In the genomic region with DNA sequence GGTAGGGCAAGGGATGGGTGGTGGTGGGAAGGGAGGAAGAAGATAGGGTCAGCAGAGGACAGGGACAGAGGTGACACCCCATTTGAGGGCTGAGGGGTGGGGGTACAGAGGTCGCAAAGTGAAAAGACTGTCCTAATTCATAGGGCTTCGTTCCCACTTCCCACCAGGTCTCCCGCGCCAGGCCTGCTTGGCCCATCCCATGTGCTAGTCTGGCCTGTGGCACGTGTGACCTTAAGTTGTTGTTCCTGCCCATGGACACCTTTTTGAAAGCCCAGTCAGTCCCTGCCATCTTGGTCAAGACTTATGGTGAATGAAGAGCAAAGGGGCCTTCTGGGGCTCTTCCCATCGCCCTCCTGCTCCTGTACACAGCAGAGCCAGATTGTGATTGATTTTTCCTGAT, we compare ENCODE assay signal across 19 cellular contexts. TPM values are rescaled to one million over a fixed set of nuclear protein-coding genes. Genes with fewer than 3 reads are reported as not detected.
DNase-seq lines count a peak whose midpoint lies in the region; ATAC-seq, FAIRE-seq and TF ChIP-seq lines count a peak whose summit lies in the region.
"Had no signal": no experiment of that assay in that cellular context is flagged by ENCODE, and none has a peak within 500 bp of the region (broad histone marks: within the 10 kb centered on the region; RNA-seq: fewer than 3 reads in every experiment).

No MANE protein-coding gene starts in this region.

- DNase-seq in HepG2 (ENCODE audit: low spot score) (no peak), right lobe of liver (no peak), chondrocyte (ENCODE audit: low spot score) (no peak), trophoblast cell (no peak), suprapubic skin (ENCODE audit: low spot score in 2 of 2) (no peak), DMS79 (lab: John Stamatoyannopoulos, UW) (no peak)
- DNase-seq: 8988T; CD4-positive, alpha-beta memory T cell; DMS153; DMS79 treated with DMSO at 0.1 percent for 48 hours; GF-D8; HFFc6 had no signal

- TF ChIP-seq RAD21 in HepG2 (CRISPR knock-in tag; IDR thresholded peaks at IDR 0.05): no peak

- no peak overlapping the region for H3K23ac ChIP-seq in trophoblast cell (ENCODE audit: low read length)

- H2AK5ac ChIP-seq in trophoblast cell (ENCODE audit: low read length): no peak overlapping the region

- H4K8ac ChIP-seq in trophoblast cell (ENCODE audit: low read depth, low read length): no peak overlapping the region

- WGBS in HepG2 (ENCODE audit: low lambda C conversion rate): 33% methylated on average over 6 of the region's 6 CpGs
- 75% methylated on average over 6 of the region's 6 CpGs for WGBS in right lobe of liver (ENCODE audit: insufficient coverage, low coverage, low lambda C conversion rate, missing lambda C conversion rate)
- no CpG with 5 or more reads among the region's 6 CpGs for WGBS in trophoblast cell (ENCODE audit: extremely low coverage, insufficient coverage, insufficient read length)
- WGBS in suprapubic skin: 91% methylated on average over 6 of the region's 6 CpGs

- TF ChIP-seq POLR2A in HepG2 (IDR thresholded peaks at IDR 0.05; ENCODE audit: insufficient read depth in 1 of 2, low read depth in 2 of 2, low read length in 2 of 2): no peak
- no peak for TF ChIP-seq POLR2A in right lobe of liver (IDR thresholded peaks at IDR 0.05)
- no peak for TF ChIP-seq POLR2A in suprapubic skin (IDR thresholded peaks at IDR 0.05)

- H2BK12ac ChIP-seq in trophoblast cell (ENCODE audit: low read length): no peak overlapping the region

- FAIRE-seq in HepG2 (lab: Jason Lieb, UNC): no peak
- FAIRE-seq: H54 had no signal

- no peak overlapping the region for H3K4me3 Mint-ChIP-seq in chondrocyte (ENCODE audit: unreplicated experiment)
- H3K4me3 Mint-ChIP-seq: CD14-positive monocyte; CD4-positive, alpha-beta memory T cell; HFFc6 had no signal

- POLR2A ChIA-PET in HepG2 (lab: Yijun Ruan, JAX): no interaction called here

- peaks cover 30% of the 10 kb centered on the region for H3K4me1 Mint-ChIP-seq in chondrocyte (ENCODE audit: low read depth)
- H3K4me1 Mint-ChIP-seq: CD14-positive monocyte had no signal

- no peak for ATAC-seq in HepG2
- no peak for ATAC-seq in right lobe of liver
- no peak for ATAC-seq in GM18517 (IDR thresholded peaks at IDR 0.05; ENCODE audit: unreplicated experiment)
- ATAC-seq: HCT116 had no signal

- H4K91ac ChIP-seq in trophoblast cell (ENCODE audit: low read depth, low read length): no peak overlapping the region

- no peaks in the 10 kb centered on the region for H3K9me3 Mint-ChIP-seq in chondrocyte (ENCODE audit: low read depth)
- H3K9me3 Mint-ChIP-seq: CD14-positive monocyte, HFFc6, IgD-negative memory B cell had no signal

- H3K4me3 ChIP-seq in HepG2 (replicated peaks in 1 of 3; ENCODE audit: insufficient read depth in 1 of 3, low read depth in 2 of 3, low read length in 3 of 3): no peak overlapping the region
- H3K4me3 ChIP-seq in right lobe of liver: no peak overlapping the region
- peak overlapping the region; percentile 4 for H3K4me3 ChIP-seq in trophoblast cell (ENCODE audit: low read depth, low read length)
- H3K4me3 ChIP-seq in suprapubic skin: no peak overlapping the region
- H3K4me3 ChIP-seq: BLaER1 had no signal

- no peaks in the 10 kb centered on the region for H3K4me1 ChIP-seq in HepG2 (ENCODE audit: insufficient read depth, low read length)
- no peaks in the 10 kb centered on the region for H3K4me1 ChIP-seq in right lobe of liver
- peaks cover 5 to 8% of the 10 kb centered on the region in 2 experiments for H3K4me1 ChIP-seq in trophoblast cell (ENCODE audit: control insufficient read depth in 1 of 2, insufficient read depth in 2 of 2, low read length in 2 of 2)
- peaks cover 30% of the 10 kb centered on the region for H3K4me1 ChIP-seq in suprapubic skin

- no peak overlapping the region for H3K18ac ChIP-seq in trophoblast cell (ENCODE audit: low read length)

- BruUV-seq in HepG2 (replicated peaks; lab: Mats Ljungman, UMichigan): no TSS peak

- no peak overlapping the region for H2BK120ac ChIP-seq in trophoblast cell (ENCODE audit: insufficient read depth, low read length, poor library complexity)

- intact Hi-C loops in HepG2 (cut with micrococcal nuclease; ENCODE audit: unreplicated experiment): no loop called here
- intact Hi-C loops in right lobe of liver (cut with DNase I): loop anchor here (10.0 kb wide), 1 partner anchor 147 kb away; a partner anchor contains a TSS

- no peaks in the 10 kb centered on the region for H3K79me1 ChIP-seq in trophoblast cell (ENCODE audit: low read length)

- CTCF ChIA-PET in HepG2 (lab: Yijun Ruan, JAX; ENCODE audit: low intra/inter-chr PET ratio, low total read pairs): no interaction called here

- no peak overlapping the region for H3K4ac ChIP-seq in trophoblast cell (ENCODE audit: low read depth, low read length)

- H3K27ac Mint-ChIP-seq in chondrocyte (ENCODE audit: unreplicated experiment): peak overlapping the region; percentile 24
- H3K27ac Mint-ChIP-seq: CD4-positive, alpha-beta memory T cell; HFFc6 had no signal

- H4K20me1 ChIP-seq in HepG2 (ENCODE audit: insufficient read depth, low read length): no peaks in the 10 kb centered on the region
- H4K20me1 ChIP-seq: BLaER1 had no signal

- in situ Hi-C loops in HepG2 (cut with HindIII; ENCODE audit: extremely low pct_ligation_motif_present, low pct_unique_long_range_greater_than_20kb): no loop called here

- no peak overlapping the region for H3K14ac ChIP-seq in trophoblast cell (ENCODE audit: low read length)

- TF ChIP-seq EP300 in HepG2 (IDR thresholded peaks at IDR 0.05; ENCODE audit: low read depth in 2 of 2, low read length in 2 of 2) (no peak), HepG2 (CRISPR knock-in tag; IDR thresholded peaks at IDR 0.05; ENCODE audit: borderline replicate concordance) (no peak), suprapubic skin (IDR thresholded peaks at IDR 0.05) (no peak)

- TF ChIP-seq CTCF in HepG2 (CRISPR knock-in tag; IDR thresholded peaks at IDR 0.05): no peak
- TF ChIP-seq CTCF in right lobe of liver (IDR thresholded peaks at IDR 0.05): no peak
- TF ChIP-seq CTCF in chondrocyte (IDR thresholded peaks at IDR 0.05): no peak
- TF ChIP-seq CTCF in suprapubic skin (IDR thresholded peaks at IDR 0.05): no peak

- H3K9ac ChIP-seq in HepG2 (ENCODE audit: insufficient read depth, low read depth, low read length): no peak overlapping the region
- no peak overlapping the region for H3K9ac ChIP-seq in trophoblast cell (ENCODE audit: low read length)
- H3K9ac ChIP-seq: BLaER1 had no signal

- no peaks in the 10 kb centered on the region for H3K9me3 ChIP-seq in HepG2 (ENCODE audit: low read length)
- no peaks in the 10 kb centered on the region for H3K9me3 ChIP-seq in right lobe of liver
- H3K9me3 ChIP-seq in trophoblast cell (ENCODE audit: insufficient read depth, low read depth, low read length): no peaks in the 10 kb centered on the region
- no peaks in the 10 kb centered on the region for H3K9me3 ChIP-seq in suprapubic skin
- H3K9me3 ChIP-seq: BLaER1 had no signal

- H3K4me2 ChIP-seq in HepG2 (ENCODE audit: low read depth, low read length) (no peak overlapping the region), trophoblast cell (ENCODE audit: low read length) (no peak overlapping the region)
- H3K4me2 ChIP-seq: BLaER1 had no signal

- H2AFZ ChIP-seq in HepG2 (ENCODE audit: low read length) (no peak overlapping the region), trophoblast cell (ENCODE audit: insufficient read depth, low read length, poor library complexity) (no peak overlapping the region)

- H3K36me3 ChIP-seq in HepG2 (replicated peaks in 1 of 2; ENCODE audit: control insufficient read depth in 1 of 2, insufficient read depth in 2 of 2, low read length in 2 of 2): no peaks in the 10 kb centered on the region
- peaks cover 0 to 1% (median 0%) of the 10 kb centered on the region in 4 donors for H3K36me3 ChIP-seq in right lobe of liver
- peaks cover 1 to 7% of the 10 kb centered on the region in 2 experiments for H3K36me3 ChIP-seq in trophoblast cell (ENCODE audit: control insufficient read depth in 1 of 2, insufficient read depth in 2 of 2, low read length in 2 of 2)
- peaks cover 4% of the 10 kb centered on the region for H3K36me3 ChIP-seq in suprapubic skin
- H3K36me3 ChIP-seq: BLaER1 had no signal

- H2BK5ac ChIP-seq in trophoblast cell (ENCODE audit: low read depth, low read length, poor library complexity): no peak overlapping the region

- H4K12ac ChIP-seq in trophoblast cell (ENCODE audit: low read depth, low read length): no peak overlapping the region

- no peaks in the 10 kb centered on the region for H3K27me3 Mint-ChIP-seq in chondrocyte (ENCODE audit: low read depth)
- H3K27me3 Mint-ChIP-seq: CD4-positive, alpha-beta memory T cell had no signal

- peaks cover 7 to 62% of the 10 kb centered on the region in 2 experiments; a peak in 4 of 5 replicates for H3K27me3 ChIP-seq in HepG2 (ENCODE audit: control insufficient read depth in 1 of 2, insufficient read depth in 2 of 2, low read length in 2 of 2)
- H3K27me3 ChIP-seq in right lobe of liver: no peaks in the 10 kb centered on the region
- no peaks in the 10 kb centered on the region for H3K27me3 ChIP-seq in trophoblast cell (ENCODE audit: insufficient read depth, low read length)
- H3K27me3 ChIP-seq in suprapubic skin: no peaks in the 10 kb centered on the region
- H3K27me3 ChIP-seq: BLaER1 had no signal

- H3K36me3 Mint-ChIP-seq in chondrocyte (ENCODE audit: low read depth): peaks cover 5% of the 10 kb centered on the region
- H3K36me3 Mint-ChIP-seq: CD14-positive monocyte; CD4-positive, alpha-beta memory T cell had no signal

- H3K27ac ChIP-seq in HepG2 (ENCODE audit: extremely low read length, insufficient read depth, low read length) (no peak overlapping the region), right lobe of liver (no peak overlapping the region), trophoblast cell (ENCODE audit: low read depth, low read length) (no peak overlapping the region), suprapubic skin (no peak overlapping the region)
- H3K27ac ChIP-seq: BLaER1, HL-60 had no signal

- H3K79me2 ChIP-seq in HepG2 (ENCODE audit: insufficient read depth, low read length): no peaks in the 10 kb centered on the region
- no peaks in the 10 kb centered on the region for H3K79me2 ChIP-seq in trophoblast cell (ENCODE audit: control insufficient read depth, insufficient read depth, low read length, poor library complexity)

RNA-seq across cellular contexts. Expression of a gene that starts 46.2 kb away (rescaled TPM):
- total RNA-seq in HepG2 (2016; rRNA removed; fragmentation: Illumina TruSeq; extraction: Trizol) (62.5 and 99.6 TPM in 2 replicates), right lobe of liver (100 to 1,000 TPM in 5 of 6 experiments, 10 to 100 TPM in 1; 85.7 to 153 (median 121) TPM), chondrocyte (79.7 to 101 TPM (median 84.8 TPM) in 3 replicates), suprapubic skin (100 to 1,000 TPM in 1 of 4 donors, 10 to 100 TPM in 3; 62.5 to 118 (median 72.0) TPM)
- total RNA-seq in HepG2 (2016; cell fraction: cytosol; rRNA removed; fragmentation: Illumina TruSeq; extraction: Trizol; ENCODE audit: low read depth): 10.8 and 10.9 TPM in 2 replicates
- 56.7 and 97.1 TPM in 2 replicates for total RNA-seq in HepG2 (2016; cell fraction: insoluble cytoplasmic fraction; rRNA removed; fragmentation: Illumina TruSeq; extraction: Trizol)
- total RNA-seq in HepG2 (2016; cell fraction: membrane; rRNA removed; fragmentation: Illumina TruSeq; extraction: Trizol): 20.9 and 22.6 TPM in 2 replicates
- total RNA-seq in HepG2 (2016; cell fraction: nucleus; rRNA removed; fragmentation: Illumina TruSeq; extraction: Trizol): 124 and 151 TPM in 2 replicates
- polyA plus RNA-seq in HepG2 (2011; rRNA removed): 143 and 155 TPM in 2 replicates
- polyA plus RNA-seq in HepG2 (2011; cell fraction: cytosol; rRNA removed): 88.2 and 122 TPM in 2 replicates
- 116 and 157 TPM in 2 replicates for polyA plus RNA-seq in HepG2 (2011; cell fraction: nucleus; rRNA removed)
- polyA plus RNA-seq in HepG2 (2012): 86.0 and 95.7 TPM in 2 replicates
- polyA plus RNA-seq in HepG2 (2016; cell fraction: cytosol; fragmentation: Illumina TruSeq; extraction: Trizol; ENCODE audit: low read depth): 4.3 and 4.5 TPM in 2 replicates
- 51.8 and 59.4 TPM in 2 replicates for polyA plus RNA-seq in HepG2 (2016; cell fraction: insoluble cytoplasmic fraction; fragmentation: Illumina TruSeq; extraction: Trizol; ENCODE audit: low read depth)
- polyA plus RNA-seq in HepG2 (2016; cell fraction: membrane; fragmentation: Illumina TruSeq; extraction: Trizol; ENCODE audit: low read depth): 10.0 and 10.7 TPM in 2 replicates
- 170 and 178 TPM in 2 replicates for polyA plus RNA-seq in HepG2 (2016; cell fraction: nucleus; fragmentation: Illumina TruSeq; extraction: Trizol; ENCODE audit: insufficient read depth, low read depth)
- 35.4 and 110 TPM in 2 replicates for polyA minus RNA-seq in HepG2 (2011; rRNA and poly(A)+ RNA removed; ENCODE audit: low replicate concordance)
- 83.6 and 87.9 TPM in 2 replicates for polyA minus RNA-seq in HepG2 (2011; cell fraction: cytosol; rRNA and poly(A)+ RNA removed)
- 120 and 144 TPM in 2 replicates for polyA minus RNA-seq in HepG2 (2011; cell fraction: nucleus; rRNA and poly(A)+ RNA removed)
- 45.9 and 46.2 TPM in 2 replicates for polyA plus RNA-seq in trophoblast cell (2013)
